19 cellular contexts compared by ENCODE assay signal in the genomic region with DNA sequence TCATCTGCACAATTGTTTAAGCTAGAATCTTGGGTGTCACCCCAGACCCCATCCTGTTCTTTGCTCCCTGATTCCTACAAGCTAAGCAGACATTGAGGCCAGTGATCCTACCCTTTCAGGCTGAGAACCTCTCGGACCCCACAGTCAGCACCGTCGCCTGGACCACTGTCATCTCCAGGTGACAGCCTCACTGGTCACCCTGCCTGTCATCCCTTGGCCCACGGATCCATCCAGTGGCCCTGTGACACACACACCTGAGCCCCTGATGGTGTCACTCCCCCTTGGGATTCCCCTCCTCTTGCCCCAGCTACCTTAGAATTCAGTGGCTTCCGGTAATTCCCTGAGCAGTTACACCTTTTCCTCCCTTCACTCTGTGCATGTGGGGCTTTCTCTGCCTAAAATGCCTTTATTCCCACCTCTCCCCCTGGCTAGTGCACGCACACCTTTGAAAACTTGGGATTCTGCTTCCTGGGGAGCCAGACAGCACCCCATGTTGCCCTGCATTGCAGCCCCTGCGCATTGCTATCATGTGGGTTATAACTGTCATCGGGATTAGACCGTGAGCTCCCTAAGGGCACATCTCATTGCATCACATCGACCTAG. TPM values are rescaled to one million over a fixed set of nuclear protein-coding genes. Genes with fewer than 3 reads are reported as not detected.
A peak's percentile ranks its signal among the peaks of the same experiment; 100 is the strongest.
DNase-seq lines count a peak whose midpoint lies in the region; ATAC-seq and TF ChIP-seq lines count a peak whose summit lies in the region.
"Had no signal": no experiment of that assay in that cellular context is flagged by ENCODE, and none has a peak within 500 bp of the region (broad histone marks: within the 10 kb centered on the region; RNA-seq: fewer than 3 reads in every experiment).

No MANE protein-coding gene starts in this region.

- CTCF ChIA-PET in RWPE1 (lab: Yijun Ruan, JAX) = interaction anchor here (0.6 to 1.1 kb wide), 3 partner anchors 80 to 149 kb away, joined by 3 to 4 read pairs (median 3); no protein-coding TSS in a partner anchor

- H3K36me3 Mint-ChIP-seq in IgD-negative memory B cell = no peaks in the 10 kb centered on the region
- no peaks in the 10 kb centered on the region for H3K36me3 Mint-ChIP-seq in naive B cell
- peaks cover 3 to 14% of the 10 kb centered on the region in 2 donors for H3K36me3 Mint-ChIP-seq in stimulated activated naive B cell treated with anti-CD40 and anti-IgM and Interleukin-4, amounts not matched to agents 10 μg/mL and 1 μg/mL and 100 μg/mL, for 72 hours
- H3K36me3 Mint-ChIP-seq: CD8-positive, alpha-beta T cell had no signal

- no peaks in the 10 kb centered on the region for H3K27me3 Mint-ChIP-seq in IgD-negative memory B cell
- H3K27me3 Mint-ChIP-seq in naive B cell = no peaks in the 10 kb centered on the region
- no peaks in the 10 kb centered on the region for H3K27me3 Mint-ChIP-seq in stimulated activated naive B cell treated with anti-CD40 and anti-IgM and Interleukin-4, amounts not matched to agents 10 μg/mL and 1 μg/mL and 100 μg/mL, for 72 hours

- H3K27ac Mint-ChIP-seq in IgD-negative memory B cell (peak overlapping the region in 1 of 3 donors; percentile 89), naive B cell (peak overlapping the region in 2 of 6 donors; percentile 67 to 93)
- H3K27ac Mint-ChIP-seq in stimulated activated naive B cell treated with anti-CD40 and anti-IgM and Interleukin-4, amounts not matched to agents 10 μg/mL and 1 μg/mL and 100 μg/mL, for 72 hours = peak overlapping the region; percentile 57
- H3K27ac Mint-ChIP-seq: CD8-positive, alpha-beta T cell had no signal

- no peaks in the 10 kb centered on the region for H3K36me3 ChIP-seq in thyroid gland
- H3K36me3 ChIP-seq: BE2C had no signal

- H3K27me3 ChIP-seq in thyroid gland = no peaks in the 10 kb centered on the region
- H3K27me3 ChIP-seq: BE2C had no signal

- TF ChIP-seq CTCF in RWPE1 (conservative IDR thresholded peaks at IDR 0.05; ENCODE audit: low read depth) (no peak), thyroid gland (IDR thresholded peaks at IDR 0.05) (no peak)

- H3K4me1 ChIP-seq in thyroid gland = peaks cover 42 to 56% of the 10 kb centered on the region in 2 donors

- POLR2A ChIA-PET in RWPE1 (lab: Yijun Ruan, JAX; ENCODE audit: low non-redundant PET) = no interaction called here

- ATAC-seq in naive B cell (ENCODE audit: low read depth in 2 of 2) = no peak
- no peak for ATAC-seq in stimulated activated naive B cell treated with anti-CD40 and anti-IgM and Interleukin-4, amounts not matched to agents 10 μg/mL and 1 μg/mL and 100 μg/mL, for 72 hours (replicated peaks)
- ATAC-seq: CD8-positive, alpha-beta T cell had no signal

- H3K27ac ChIP-seq in RWPE1 = peak overlapping the region; percentile 80
- no peak overlapping the region for H3K27ac ChIP-seq in thyroid gland
- H3K27ac ChIP-seq: KMS-11 had no signal

- intact Hi-C loops in thyroid gland (cut with DNase I) = loop anchor here (5.0 to 10.0 kb wide), 3 partner anchors 107 to 265 kb away; partner anchors contain the start of genes CTCF, CTRL and PSMB10

- H3K9me3 Mint-ChIP-seq in IgD-negative memory B cell (no peaks in the 10 kb centered on the region), naive B cell (no peaks in the 10 kb centered on the region)
- H3K9me3 Mint-ChIP-seq in stimulated activated naive B cell treated with anti-CD40 and anti-IgM and Interleukin-4, amounts not matched to agents 10 μg/mL and 1 μg/mL and 100 μg/mL, for 72 hours = no peaks in the 10 kb centered on the region
- H3K9me3 Mint-ChIP-seq: CD8-positive, alpha-beta T cell had no signal

- H3K9me3 ChIP-seq in thyroid gland = no peaks in the 10 kb centered on the region
- H3K9me3 ChIP-seq: BE2C had no signal

- DNase-seq in RWPE1 (ENCODE audit: low spot score) (no peak), naive B cell (no peak), thyroid gland (no peak), NCI-H146 treated with DMSO at 0.1 percent for 48 hours (lab: John Stamatoyannopoulos, UW; ENCODE audit: unreplicated experiment) (no peak)
- no peak for DNase-seq in stimulated activated naive B cell treated with anti-CD40 and anti-IgM and Interleukin-4, amounts not matched to agents 10 μg/mL and 1 μg/mL and 100 μg/mL, for 72 hours
- DNase-seq in activated T-cell treated with anti-CD3 and anti-CD28 coated beads, Interleukin-2, amount 50 U/mL, for 48 hours = no peak
- DNase-seq: BE2C; CD8-positive, alpha-beta T cell; DMS79; H7; NCI-H1092; NCI-H1694; NCI-H2107; NCI-H2227 treated with DMSO at 0.1 percent for 48 hours; NCI-H524; OCI-M1; SIG-M5 had no signal

- H3K4me3 Mint-ChIP-seq in IgD-negative memory B cell (peak overlapping the region in 3 of 4 donors; percentile 64 to 66 (median 65)), naive B cell (peak overlapping the region in 6 of 8 donors; percentile 36 to 68 (median 54))
- no peak overlapping the region for H3K4me3 Mint-ChIP-seq in stimulated activated naive B cell treated with anti-CD40 and anti-IgM and Interleukin-4, amounts not matched to agents 10 μg/mL and 1 μg/mL and 100 μg/mL, for 72 hours

- H3K4me1 Mint-ChIP-seq in IgD-negative memory B cell (peaks cover 23 to 35% (median 30%) of the 10 kb centered on the region in 3 donors), naive B cell (peaks cover 48 to 57% (median 54%) of the 10 kb centered on the region in 3 donors)
- peaks cover 44 to 63% of the 10 kb centered on the region in 2 donors for H3K4me1 Mint-ChIP-seq in stimulated activated naive B cell treated with anti-CD40 and anti-IgM and Interleukin-4, amounts not matched to agents 10 μg/mL and 1 μg/mL and 100 μg/mL, for 72 hours

- TF ChIP-seq POLR2A in thyroid gland (IDR thresholded peaks at IDR 0.05) = no peak

- H3K4me3 ChIP-seq in thyroid gland (replicated peaks in 1 of 3) = no peak overlapping the region

- WGBS in thyroid gland, 2 donors = 89 to 96% methylated on average over 10 of the region's 10 CpGs

RNA-seq across cellular contexts. Expression of gene C16orf86, which starts 3.0 kb away (rescaled TPM):
- polyA plus RNA-seq in IgD-negative memory B cell = 8.2 TPM
- 10 to 100 TPM; 10.3 to 12.5 (median 11.1) TPM for polyA plus RNA-seq in naive B cell (ENCODE audit: low read depth in 6 of 6)
- 10 to 100 TPM in 1 of 4 donors, 1 to 10 TPM in 3; 3.9 to 10.7 (median 6.9) TPM for total RNA-seq in thyroid gland

RNA-seq across cellular contexts. Expression of gene ENKD1, which starts 3.0 kb away (rescaled TPM):
- polyA plus RNA-seq in IgD-negative memory B cell = 1.8 TPM
- 1 to 10 TPM in 5 of 6 donors, not detected in 1; 1.2 to 2.6 (median 2.2) TPM for polyA plus RNA-seq in naive B cell (ENCODE audit: low read depth in 6 of 6)
- 10 to 100 TPM; 14.2 to 33.2 (median 21.9) TPM for total RNA-seq in thyroid gland

RNA-seq across cellular contexts. Expression of gene PARD6A, which starts 8.8 kb away (rescaled TPM):
- 18.5 TPM for polyA plus RNA-seq in IgD-negative memory B cell
- polyA plus RNA-seq in naive B cell (ENCODE audit: low read depth in 6 of 6) = 10 to 100 TPM; 12.0 to 23.7 (median 16.1) TPM
- 1 to 10 TPM; 2.5 to 8.8 (median 5.0) TPM for total RNA-seq in thyroid gland

RNA-seq across cellular contexts. Expression of gene ACD, which starts 9.5 kb away (rescaled TPM):
- 48.6 TPM for polyA plus RNA-seq in IgD-negative memory B cell
- 10 to 100 TPM; 31.3 to 52.8 (median 35.5) TPM for polyA plus RNA-seq in naive B cell (ENCODE audit: low read depth in 6 of 6)
- 10 to 100 TPM in 3 of 4 donors, 1 to 10 TPM in 1; 9.3 to 28.7 (median 21.5) TPM for total RNA-seq in thyroid gland

RNA-seq across cellular contexts. Expression of gene CARMIL2, which starts 24.7 kb away (rescaled TPM):
- polyA plus RNA-seq in IgD-negative memory B cell (14.5 TPM), naive B cell (ENCODE audit: low read depth in 6 of 6) (10 to 100 TPM in 4 of 6 donors, 1 to 10 TPM in 2; 9.4 to 23.2 (median 14.1) TPM)
- total RNA-seq in thyroid gland = 1 to 10 TPM in 2 of 4 donors, under 1 TPM in 2; 0.22 to 1.3 (median 0.92) TPM

Comparison
In these comparisons a context has a peak if more than half of its experiments do, and no peak if none do; other contexts are left out.
1. H3K4me3 Mint-ChIP-seq: peak in IgD-negative memory B cell (3 of 4) and naive B cell (6 of 8); none in stimulated activated naive B cell treated with anti-CD40 and anti-IgM and Interleukin-4, amounts not matched to agents 10 μg/mL and 1 μg/mL and 100 μg/mL, for 72 hours (0 of 2).